Comparison of ENCODE assay signal across 9 cellular contexts in the genomic region with DNA sequence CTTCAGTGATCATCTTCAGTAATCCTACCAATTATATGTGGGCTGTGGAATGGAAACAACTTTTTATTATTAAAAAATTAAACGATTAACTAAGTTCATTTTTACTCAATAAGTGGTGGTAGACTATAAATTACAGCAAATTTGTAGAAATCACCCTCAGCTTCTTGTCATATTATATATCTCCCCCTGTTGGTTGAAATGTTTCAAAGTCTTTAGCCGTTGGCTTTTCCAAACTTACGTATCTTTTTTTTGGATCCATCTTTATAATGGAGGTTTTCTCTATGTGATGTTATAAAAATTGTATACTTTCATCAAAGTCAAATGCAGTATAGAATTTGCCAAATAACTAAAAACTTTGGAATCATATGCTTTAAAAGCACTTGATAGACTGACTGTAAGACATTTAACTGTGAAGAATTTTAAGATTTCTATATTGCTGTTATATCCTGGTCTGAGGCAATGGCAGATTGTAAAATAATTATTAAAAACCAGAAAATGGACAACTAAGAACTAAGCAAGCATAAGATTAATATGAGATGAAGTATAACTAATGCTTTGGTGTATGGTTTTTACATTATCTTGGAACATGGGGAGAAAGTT. TPM values are rescaled to one million over a fixed set of nuclear protein-coding genes. Genes with fewer than 3 reads are reported as not detected.
DNase-seq lines count a peak whose midpoint lies in the region; TF ChIP-seq lines count a peak whose summit lies in the region.
"Had no signal": no experiment of that assay in that cellular context is flagged by ENCODE, and none has a peak within 500 bp of the region (broad histone marks: within the 10 kb centered on the region; RNA-seq: fewer than 3 reads in every experiment).

No MANE protein-coding gene starts in this region.

- in situ Hi-C loops in mammary epithelial cell (cut with MboI; ENCODE audit: low sequenced_read_pairs in 2 of 2), result loop anchor here (10.0 kb wide), 1 partner anchor 123 kb away; no protein-coding TSS in a partner anchor

- no peaks in the 10 kb centered on the region for H3F3A ChIP-seq in Loucy (ENCODE audit: low read depth)

- H3K27ac Mint-ChIP-seq in activated T-helper 1 cell treated with anti-CD3 and anti-CD28 coated beads, Interleukin-12 subunit alpha, Interleukin-12 subunit beta, Interleukin-2, Interleukin-4 antibody, amounts not matched to agents 30 ng/mL and 10 ng/mL and 1 ng/mL, durations not matched to agents 14 hours and 24 hours and 36 hours, result no peak overlapping the region

- no peaks in the 10 kb centered on the region for H3K27me3 Mint-ChIP-seq in activated T-helper 1 cell treated with anti-CD3 and anti-CD28 coated beads, Interleukin-12 subunit alpha, Interleukin-12 subunit beta, Interleukin-2, Interleukin-4 antibody, amounts not matched to agents 30 ng/mL and 10 ng/mL and 1 ng/mL, durations not matched to agents 14 hours and 24 hours and 36 hours (ENCODE audit: insufficient read depth)

- H3K36me3 Mint-ChIP-seq in activated T-helper 1 cell treated with anti-CD3 and anti-CD28 coated beads, Interleukin-12 subunit alpha, Interleukin-12 subunit beta, Interleukin-2, Interleukin-4 antibody, amounts not matched to agents 30 ng/mL and 10 ng/mL and 1 ng/mL, durations not matched to agents 14 hours and 24 hours and 36 hours (ENCODE audit: low read depth), result peaks cover 38% of the 10 kb centered on the region

- WGBS in mammary epithelial cell (ENCODE audit: low coverage, missing lambda C conversion rate), result 46% methylated on average over 3 of the region's 3 CpGs
- WGBS in lower leg skin, 2 donors, result 35 to 41% methylated on average over 3 of the region's 3 CpGs

- H3K4me3 ChIP-seq in Loucy (ENCODE audit: low read length, poor library complexity, severe bottlenecking) (no peak overlapping the region), mammary epithelial cell (replicated peaks in 1 of 3; ENCODE audit: insufficient read depth in 1 of 3, low read depth in 2 of 3, low read length in 3 of 3) (no peak overlapping the region), lower leg skin (ENCODE audit: low read depth, poor library complexity, severe bottlenecking) (no peak overlapping the region)

- H3K4me2 ChIP-seq in Loucy (ENCODE audit: low read depth, low read length, poor library complexity, severe bottlenecking) (no peak overlapping the region), mammary epithelial cell (ENCODE audit: insufficient read depth, low read depth, low read length) (no peak overlapping the region)

- H3K4me1 ChIP-seq in Loucy (ENCODE audit: insufficient read depth, low read length, poor library complexity, severe bottlenecking) (no peaks in the 10 kb centered on the region), mammary epithelial cell (ENCODE audit: insufficient read depth, low read length) (no peaks in the 10 kb centered on the region)

- H3K9me3 Mint-ChIP-seq in activated T-helper 1 cell treated with anti-CD3 and anti-CD28 coated beads, Interleukin-12 subunit alpha, Interleukin-12 subunit beta, Interleukin-2, Interleukin-4 antibody, amounts not matched to agents 30 ng/mL and 10 ng/mL and 1 ng/mL, durations not matched to agents 14 hours and 24 hours and 36 hours, result no peaks in the 10 kb centered on the region

- intact Hi-C loops in mammary epithelial cell (cut with micrococcal nuclease), result loop anchor here (1.0 kb wide), 1 partner anchor 124 kb away; no protein-coding TSS in a partner anchor
- intact Hi-C loops in lower leg skin (cut with DNase I; ENCODE audit: low total_unique reads), result no loop called here
- intact Hi-C loops in activated T-helper 1 cell treated with anti-CD3 and anti-CD28 coated beads, Interleukin-12 subunit alpha, Interleukin-12 subunit beta, Interleukin-2, Interleukin-4 antibody, amounts not matched to agents 30 ng/mL and 10 ng/mL and 1 ng/mL, durations not matched to agents 14 hours and 24 hours and 36 hours (cut with micrococcal nuclease), result loop anchor here (1.0 to 2.0 kb wide), 2 partner anchors 43 to 124 kb away; no protein-coding TSS in a partner anchor

- H3K4me3 Mint-ChIP-seq in activated T-helper 1 cell treated with anti-CD3 and anti-CD28 coated beads, Interleukin-12 subunit alpha, Interleukin-12 subunit beta, Interleukin-2, Interleukin-4 antibody, amounts not matched to agents 30 ng/mL and 10 ng/mL and 1 ng/mL, durations not matched to agents 14 hours and 24 hours and 36 hours, result no peak overlapping the region

- H3K9me3 ChIP-seq in Loucy (ENCODE audit: insufficient read depth, low read depth, low read length) (no peaks in the 10 kb centered on the region), mammary epithelial cell (replicated peaks; ENCODE audit: insufficient read depth, low read length) (no peaks in the 10 kb centered on the region)

- TF ChIP-seq CTCF in Loucy (conservative IDR thresholded peaks at IDR 0.05; ENCODE audit: low read length) (peak; percentile 68), mammary epithelial cell (conservative IDR thresholded peaks at IDR 0.05 in 1 of 2, IDR thresholded peaks at IDR 0.05 in 1 of 2; ENCODE audit: extremely low read depth in 1 of 2, insufficient read depth in 1 of 2, low read depth in 1 of 2, low read length in 2 of 2) (peak; percentile 29 to 46), lower leg skin (IDR thresholded peaks at IDR 0.05) (no peak)

- no peak overlapping the region for H3K27ac ChIP-seq in mammary epithelial cell (ENCODE audit: insufficient read depth, low read depth, low read length)

- no peaks in the 10 kb centered on the region for H3K27me3 ChIP-seq in Loucy (ENCODE audit: insufficient read depth, low read length, poor library complexity, severe bottlenecking)
- no peaks in the 10 kb centered on the region for H3K27me3 ChIP-seq in mammary epithelial cell (ENCODE audit: insufficient read depth, low read length)

- H3K9ac ChIP-seq in Loucy (ENCODE audit: low read depth, low read length, poor library complexity, severe bottlenecking) (no peak overlapping the region), mammary epithelial cell (ENCODE audit: insufficient read depth, low read length) (no peak overlapping the region)

- no peaks in the 10 kb centered on the region for H3K4me1 Mint-ChIP-seq in activated T-helper 1 cell treated with anti-CD3 and anti-CD28 coated beads, Interleukin-12 subunit alpha, Interleukin-12 subunit beta, Interleukin-2, Interleukin-4 antibody, amounts not matched to agents 30 ng/mL and 10 ng/mL and 1 ng/mL, durations not matched to agents 14 hours and 24 hours and 36 hours (ENCODE audit: low read depth)

- no peaks in the 10 kb centered on the region for H4K20me1 ChIP-seq in Loucy (ENCODE audit: insufficient read depth, low read length, poor library complexity, severe bottlenecking)
- H4K20me1 ChIP-seq in mammary epithelial cell (ENCODE audit: insufficient read depth, low read length), result no peaks in the 10 kb centered on the region

- H2AFZ ChIP-seq in Loucy (ENCODE audit: low read length), result no peak overlapping the region
- no peak overlapping the region for H2AFZ ChIP-seq in mammary epithelial cell (ENCODE audit: low read depth, low read length)

- no peak for TF ChIP-seq POLR2A in lower leg skin (IDR thresholded peaks at IDR 0.05)

- no TSS peak for BruUV-seq in mammary epithelial cell (replicated peaks; lab: Mats Ljungman, UMichigan)

- DNase-seq in COR-L47 (lab: John Stamatoyannopoulos, UW), result peak; percentile 37
- DNase-seq in mammary epithelial cell, result peak; percentile 7
- DNase-seq in myocyte (ENCODE audit: low read depth), result peak; percentile 36
- DNase-seq in lower leg skin (ENCODE audit: low spot score in 2 of 2), result no peak
- DNase-seq in D341Med (ENCODE audit: low spot score), result no peak
- no peak for DNase-seq in GM19238 (ENCODE audit: insufficient read length, low spot score)
- DNase-seq in activated T-helper 1 cell treated with anti-CD3 and anti-CD28 coated beads, Interleukin-12 subunit alpha, Interleukin-12 subunit beta, Interleukin-2, Interleukin-4 antibody, amounts not matched to agents 30 ng/mL and 10 ng/mL and 1 ng/mL, durations not matched to agents 14 hours and 24 hours and 36 hours (ENCODE audit: low spot score), result no peak
- DNase-seq: activated CD4-positive, alpha-beta T cell treated with anti-CD3 and anti-CD28 coated beads, Interleukin-2, amount 50 U/mL, for 1 hour had no signal

- H3K9me2 ChIP-seq in Loucy (replicated peaks; ENCODE audit: low read depth, low read length), result no peaks in the 10 kb centered on the region

- CTCF ChIA-PET in mammary epithelial cell (lab: Charles Lee; ENCODE audit: low non-redundant PET), result interaction anchor here (0.7 kb wide), 1 partner anchor 18 kb away, joined by 6 read pairs; no protein-coding TSS in a partner anchor

- H3K36me3 ChIP-seq in Loucy (ENCODE audit: insufficient read depth, low read length), result no peaks in the 10 kb centered on the region
- peaks cover 17% of the 10 kb centered on the region for H3K36me3 ChIP-seq in mammary epithelial cell (ENCODE audit: insufficient read depth, low read length)

- dilution Hi-C loops in mammary epithelial cell (cut with HindIII; ENCODE audit: low sequenced_read_pairs), result no loop called here

- H3K79me2 ChIP-seq in Loucy (ENCODE audit: insufficient read depth, low read length) (no peaks in the 10 kb centered on the region), mammary epithelial cell (ENCODE audit: insufficient read depth, low read length) (no peaks in the 10 kb centered on the region)

RNA-seq across cellular contexts. Expression of gene ATP11B, which starts 44.7 kb away (rescaled TPM):
- total RNA-seq in mammary epithelial cell, result 10 to 100 TPM; 74.4 to 80.2 TPM
- 18.3 TPM for polyA plus RNA-seq in mammary epithelial cell
- polyA minus RNA-seq in mammary epithelial cell, result 59.0 TPM
- 50.8 and 52.8 TPM in 2 replicates for total RNA-seq in myocyte
- 11.7 TPM for polyA plus RNA-seq in myocyte (2012)
- 100 to 1,000 TPM; 109 to 148 (median 116) TPM for total RNA-seq in lower leg skin
- total RNA-seq in activated T-helper 1 cell treated with anti-CD3 and anti-CD28 coated beads, Interleukin-12 subunit alpha, Interleukin-12 subunit beta, Interleukin-2, Interleukin-4 antibody, amounts not matched to agents 30 ng/mL and 10 ng/mL and 1 ng/mL, durations not matched to agents 14 hours and 24 hours and 36 hours, result 92.3 and 95.1 TPM in 2 replicates

Comparison
In these comparisons a context has a peak if more than half of its experiments do, and no peak if none do; other contexts are left out.
1. DNase-seq: peak in COR-L47 (single experiment), mammary epithelial cell (single experiment) and myocyte (single experiment); none in lower leg skin (0 of 2), D341Med (single experiment), GM19238 (single experiment) and activated T-helper 1 cell treated with anti-CD3 and anti-CD28 coated beads, Interleukin-12 subunit alpha, Interleukin-12 subunit beta, Interleukin-2, Interleukin-4 antibody, amounts not matched to agents 30 ng/mL and 10 ng/mL and 1 ng/mL, durations not matched to agents 14 hours and 24 hours and 36 hours (single experiment).
2. CTCF ChIP-seq: peak in Loucy (single experiment) and mammary epithelial cell (2 of 2); none in lower leg skin (0 of 3).